Comparison of ENCODE assay signal across 1 cellular context in genomic region chr4:4472344-4472958, GRCh38.
TF ChIP-seq lines count a peak whose summit lies in the region.

No MANE protein-coding gene starts in this region.

TF ChIP-seq in HepG2, 621 proteins besides CTCF, POLR2A, EP300 and RAD21 (continued from another document and continues in another):
- TF ChIP-seq HIC2 (CRISPR knock-in tag; IDR thresholded peaks at IDR 0.05; ENCODE audit: low read depth) (no peak), ZNF317 (CRISPR knock-in tag; IDR thresholded peaks at IDR 0.05) (no peak), SOX6 (IDR thresholded peaks at IDR 0.05) (no peak), SOX6 (CRISPR knock-in tag; IDR thresholded peaks at IDR 0.05) (peak; percentile 86), SOX5 (CRISPR knock-in tag; IDR thresholded peaks at IDR 0.05; ENCODE audit: borderline replicate concordance) (peak; percentile 77; the same call in 1 of the 2 replicates), ZNF225 (CRISPR knock-in tag; IDR thresholded peaks at IDR 0.05) (no peak), HDAC2 (CRISPR knock-in tag; IDR thresholded peaks at IDR 0.05) (peak; percentile 50), ZNF343 (CRISPR knock-in tag; IDR thresholded peaks at IDR 0.05) (no peak), ZNF556 (CRISPR knock-in tag; IDR thresholded peaks at IDR 0.05; ENCODE audit: borderline replicate concordance) (no peak), ZEB1 (IDR thresholded peaks at IDR 0.05; ENCODE audit: insufficient replicate concordance, low read depth) (no peak), ZNF841 (CRISPR knock-in tag; IDR thresholded peaks at IDR 0.05; ENCODE audit: borderline replicate concordance) (no peak), ZNF276 (CRISPR knock-in tag; IDR thresholded peaks at IDR 0.05; ENCODE audit: low read depth) (no peak), ZNF121 (CRISPR knock-in tag; IDR thresholded peaks at IDR 0.05) (no peak), ATF5 (CRISPR knock-in tag; IDR thresholded peaks at IDR 0.05; ENCODE audit: low read depth) (no peak), ZSCAN12 (CRISPR knock-in tag; IDR thresholded peaks at IDR 0.05) (no peak), ARID5B (CRISPR knock-in tag; IDR thresholded peaks at IDR 0.05) (peak; percentile 93), NCOA1 (CRISPR knock-in tag; IDR thresholded peaks at IDR 0.05) (no peak), CBX1 (IDR thresholded peaks at IDR 0.05; ENCODE audit: low read depth) (no peak), MAX (IDR thresholded peaks at IDR 0.05) (peak; percentile 94), PLSCR1 (CRISPR knock-in tag; IDR thresholded peaks at IDR 0.05; ENCODE audit: borderline replicate concordance) (no peak), BORCS8-MEF2B (CRISPR knock-in tag; IDR thresholded peaks at IDR 0.05) (no peak), RFXANK (CRISPR knock-in tag; IDR thresholded peaks at IDR 0.05) (no peak), ZNF331 (CRISPR knock-in tag; IDR thresholded peaks at IDR 0.05) (no peak), CREM (IDR thresholded peaks at IDR 0.05) (peak; percentile 76), CREM (CRISPR knock-in tag; IDR thresholded peaks at IDR 0.05) (no peak), XBP1 (CRISPR knock-in tag; IDR thresholded peaks at IDR 0.05) (no peak), SIN3A (IDR thresholded peaks at IDR 0.05; ENCODE audit: borderline replicate concordance, low read depth, low read length) (no peak), MTF2 (CRISPR knock-in tag; IDR thresholded peaks at IDR 0.05; ENCODE audit: borderline replicate concordance) (no peak), ZNF180 (CRISPR knock-in tag; IDR thresholded peaks at IDR 0.05; ENCODE audit: borderline replicate concordance, low read depth) (no peak), SALL2 (CRISPR knock-in tag; IDR thresholded peaks at IDR 0.05) (no peak), ZBTB3 (CRISPR knock-in tag; IDR thresholded peaks at IDR 0.05; ENCODE audit: borderline replicate concordance, low read depth) (no peak), SRY (CRISPR knock-in tag; IDR thresholded peaks at IDR 0.05) (no peak), ZBTB10 (CRISPR knock-in tag; IDR thresholded peaks at IDR 0.05; ENCODE audit: borderline replicate concordance) (no peak), ZSCAN5A (CRISPR knock-in tag; IDR thresholded peaks at IDR 0.05; ENCODE audit: borderline replicate concordance) (no peak), ZNF30 (CRISPR knock-in tag; IDR thresholded peaks at IDR 0.05) (no peak), PBX2 (CRISPR knock-in tag; IDR thresholded peaks at IDR 0.05) (no peak), ZGPAT (CRISPR knock-in tag; IDR thresholded peaks at IDR 0.05) (peak; percentile 61; the same call in 1 of the 2 replicates), NBN (conservative IDR thresholded peaks at IDR 0.05) (no peak), ZSCAN29 (CRISPR knock-in tag; conservative IDR thresholded peaks at IDR 0.05) (0 out of 2 replicates have a peak, but pooled peaks have one; percentile 9), FOXK2 (IDR thresholded peaks at IDR 0.05) (no peak), ZNF7 (CRISPR knock-in tag; IDR thresholded peaks at IDR 0.05) (no peak), CHD2 (IDR thresholded peaks at IDR 0.05; ENCODE audit: low read depth, low read length) (no peak), U2AF2 (IDR thresholded peaks at IDR 0.05; ENCODE audit: low read depth, low read length) (no peak), KAT7 (CRISPR knock-in tag; IDR thresholded peaks at IDR 0.05; ENCODE audit: borderline replicate concordance) (no peak), PRDM10 (CRISPR knock-in tag; IDR thresholded peaks at IDR 0.05; ENCODE audit: low read depth) (no peak), PAWR (CRISPR knock-in tag; IDR thresholded peaks at IDR 0.05; ENCODE audit: borderline replicate concordance) (no peak), ZFY (CRISPR knock-in tag; IDR thresholded peaks at IDR 0.05) (peak; percentile 55; the same call in 1 of the 2 replicates)
